In the genomic region with DNA sequence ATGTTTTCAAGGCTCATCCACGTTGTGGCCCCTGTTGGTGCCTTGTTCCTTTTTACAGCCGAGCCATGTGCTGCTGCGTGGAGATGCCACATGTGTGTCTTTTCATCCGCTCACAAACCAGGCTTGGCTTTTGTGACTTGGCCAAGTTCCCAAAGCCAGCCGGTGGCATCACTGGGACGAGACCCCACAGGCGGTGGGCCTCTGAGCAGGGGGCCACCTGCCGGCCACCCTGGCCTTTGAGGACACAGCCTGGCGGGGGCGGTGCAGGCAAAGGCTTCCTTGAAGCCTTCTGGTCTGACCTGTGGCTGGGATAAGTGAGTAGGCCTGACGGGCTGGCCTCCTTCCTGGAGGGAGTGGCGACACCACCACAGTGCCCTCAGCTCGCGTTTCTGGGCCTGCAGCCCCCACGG, we compare ENCODE assay signal across 8 cellular contexts. TPM values are rescaled to one million over a fixed set of nuclear protein-coding genes. Genes with fewer than 3 reads are reported as not detected.
DNase-seq lines count a peak whose midpoint lies in the region; ATAC-seq and TF ChIP-seq lines count a peak whose summit lies in the region.

No MANE protein-coding gene starts in this region.

- no peaks in the 10 kb centered on the region for H3K9me3 Mint-ChIP-seq in stimulated activated effector memory CD8-positive, alpha-beta T cell treated with anti-CD3 and anti-CD28 coated beads, Interleukin-12 subunit alpha, Interleukin-12 subunit beta, amount 100 ng/mL, for 72 hours

- peak overlapping the region; percentile 97 for H3K27ac Mint-ChIP-seq in stimulated activated effector memory CD8-positive, alpha-beta T cell treated with anti-CD3 and anti-CD28 coated beads, Interleukin-12 subunit alpha, Interleukin-12 subunit beta, amount 100 ng/mL, for 72 hours

- peak; percentile 64 for ATAC-seq in stimulated activated effector memory CD8-positive, alpha-beta T cell treated with anti-CD3 and anti-CD28 coated beads, Interleukin-12 subunit alpha, Interleukin-12 subunit beta, amount 100 ng/mL, for 72 hours

- H3K4me3 Mint-ChIP-seq in stimulated activated effector memory CD8-positive, alpha-beta T cell treated with anti-CD3 and anti-CD28 coated beads, Interleukin-12 subunit alpha, Interleukin-12 subunit beta, amount 100 ng/mL, for 72 hours = peak overlapping the region; percentile 98

- intact Hi-C loops in left ventricle myocardium inferior (cut with micrococcal nuclease) = no loop called here

- peak overlapping the region; percentile 94 for H3K27ac ChIP-seq in left ventricle myocardium inferior (replicated peaks)

- peak overlapping the region; percentile 61 for H3K4me3 ChIP-seq in left ventricle myocardium inferior

- no peaks in the 10 kb centered on the region for H3K27me3 ChIP-seq in left ventricle myocardium inferior (ENCODE audit: low read depth)

- peaks cover 36% of the 10 kb centered on the region for H3K36me3 ChIP-seq in left ventricle myocardium inferior

- TF ChIP-seq CTCF in left ventricle myocardium inferior (IDR thresholded peaks at IDR 0.05; ENCODE audit: borderline replicate concordance) = peak; percentile 36

- H3K4me1 ChIP-seq in left ventricle myocardium inferior = peaks cover 94% of the 10 kb centered on the region

- peak; percentile 40 for DNase-seq in stimulated activated CD4-positive, alpha-beta T cell treated with anti-CD3 and anti-CD28 coated beads, Interleukin-4, amount 100 ng/mL, for 1 hour
- DNase-seq in stimulated activated CD4-positive, alpha-beta T cell treated with anti-CD3 and anti-CD28 coated beads, Interleukin-4, amount 100 ng/mL, for 4 hours = no peak
- DNase-seq in LHCN-M2 (ENCODE audit: low read depth) (peak; percentile 69), left ventricle myocardium inferior (no peak), NCI-H2107 treated with DMSO at 0.1 percent for 48 hours (lab: John Stamatoyannopoulos, UW; ENCODE audit: unreplicated experiment) (no peak), NCI-H1105 treated with DMSO at 0.1 percent for 48 hours (lab: John Stamatoyannopoulos, UW) (no peak)
- peak; percentile 31 for DNase-seq in activated effector memory CD4-positive, alpha-beta T cell treated with Interleukin-2 at 50 U/mL for 16 hours
- peak in 1 of 2 donors; percentile 83 for DNase-seq in stimulated activated effector memory CD8-positive, alpha-beta T cell treated with anti-CD3 and anti-CD28 coated beads, Interleukin-12 subunit alpha, Interleukin-12 subunit beta, amount 100 ng/mL, for 72 hours (ENCODE audit: low spot score in 2 of 2)

- H3K4me1 Mint-ChIP-seq in stimulated activated effector memory CD8-positive, alpha-beta T cell treated with anti-CD3 and anti-CD28 coated beads, Interleukin-12 subunit alpha, Interleukin-12 subunit beta, amount 100 ng/mL, for 72 hours = peaks cover 82% of the 10 kb centered on the region

- H3K9me3 ChIP-seq in left ventricle myocardium inferior (replicated peaks) = no peaks in the 10 kb centered on the region

- H3K36me3 Mint-ChIP-seq in stimulated activated effector memory CD8-positive, alpha-beta T cell treated with anti-CD3 and anti-CD28 coated beads, Interleukin-12 subunit alpha, Interleukin-12 subunit beta, amount 100 ng/mL, for 72 hours = peaks cover 99% of the 10 kb centered on the region

RNA-seq across cellular contexts. Expression of gene GRK2, which starts 10.6 kb away (rescaled TPM):
- total RNA-seq in LHCN-M2 (2014; rRNA removed) (62.6 and 69.3 TPM in 2 replicates), left ventricle myocardium inferior (53.8 TPM)
- polyA plus RNA-seq in LHCN-M2 (2012) = 33.9 TPM

RNA-seq across cellular contexts. Expression of gene ANKRD13D, which starts 12.3 kb away (rescaled TPM):
- 31.3 and 42.1 TPM in 2 replicates for total RNA-seq in LHCN-M2 (2014; rRNA removed)
- 19.6 TPM for polyA plus RNA-seq in LHCN-M2 (2012)
- 11.8 TPM for total RNA-seq in left ventricle myocardium inferior

RNA-seq across cellular contexts. Expression of gene SSH3, which starts 26.5 kb away (rescaled TPM):
- total RNA-seq in LHCN-M2 (2014; rRNA removed) = 10.8 and 19.0 TPM in 2 replicates
- 19.9 TPM for polyA plus RNA-seq in LHCN-M2 (2012)
- total RNA-seq in left ventricle myocardium inferior = 14.9 TPM

Comparison
In these comparisons a context has a peak if more than half of its experiments do, and no peak if none do; other contexts are left out.
1. DNase-seq: peak in stimulated activated CD4-positive, alpha-beta T cell treated with anti-CD3 and anti-CD28 coated beads, Interleukin-4, amount 100 ng/mL, for 1 hour (single experiment), LHCN-M2 (single experiment) and activated effector memory CD4-positive, alpha-beta T cell treated with Interleukin-2 at 50 U/mL for 16 hours (single experiment); none in stimulated activated CD4-positive, alpha-beta T cell treated with anti-CD3 and anti-CD28 coated beads, Interleukin-4, amount 100 ng/mL, for 4 hours (0 of 2), left ventricle myocardium inferior (single experiment), NCI-H2107 treated with DMSO at 0.1 percent for 48 hours (single experiment) and NCI-H1105 treated with DMSO at 0.1 percent for 48 hours (single experiment).